1 cellular context compared by ENCODE assay signal in genomic region chr2:58240938-58241755, GRCh38.
TF ChIP-seq lines count a peak whose summit lies in the region.

FANCL (minus strand) TSS chr2:58241325; CDS start chr2:58241313, 12 bp downstream.

TF ChIP-seq in K562, 482 proteins besides CTCF, POLR2A, EP300 and RAD21 (continued from another document and continues in another):
- no peak for TF ChIP-seq RNF219 (CRISPR knock-in tag; IDR thresholded peaks at IDR 0.05)
- TF ChIP-seq TFE3 (CRISPR knock-in tag; IDR thresholded peaks at IDR 0.05), result no peak
- TF ChIP-seq NELFE (IDR thresholded peaks at IDR 0.05; ENCODE audit: insufficient read depth, insufficient read length), result no peak
- no peak for TF ChIP-seq ZNF76 (CRISPR knock-in tag; IDR thresholded peaks at IDR 0.05; ENCODE audit: borderline replicate concordance)
- TF ChIP-seq DEAF1 (CRISPR knock-in tag; IDR thresholded peaks at IDR 0.05), result no peak
- no peak for TF ChIP-seq NONO (IDR thresholded peaks at IDR 0.05; ENCODE audit: low read depth in 2 of 2, low read length in 1 of 2)
- no peak for TF ChIP-seq RFX1 (IDR thresholded peaks at IDR 0.05)
- TF ChIP-seq MTA2 (IDR thresholded peaks at IDR 0.05; ENCODE audit: low read depth), result no peak
- TF ChIP-seq SETDB1 (IDR thresholded peaks at IDR 0.05; ENCODE audit: low read length), result no peak
- no peak for TF ChIP-seq RBM25 (IDR thresholded peaks at IDR 0.05; ENCODE audit: low read depth, low read length, severe bottlenecking)
- TF ChIP-seq HMGXB4 (CRISPR knock-in tag; IDR thresholded peaks at IDR 0.05), result no peak
- TF ChIP-seq MECOM (CRISPR knock-in tag; IDR thresholded peaks at IDR 0.05), result no peak; the same call in 1 of the 2 replicates
- TF ChIP-seq ETV5 (CRISPR knock-in tag; IDR thresholded peaks at IDR 0.05; ENCODE audit: low read depth), result peak; percentile 90
- no peak for TF ChIP-seq ZNF354B (CRISPR knock-in tag; IDR thresholded peaks at IDR 0.05)
- peak; percentile 49; the same call in 1 of the 2 replicates for TF ChIP-seq MBD2 (IDR thresholded peaks at IDR 0.05; ENCODE audit: borderline replicate concordance, low read depth)
- no peak for TF ChIP-seq ATF4 (CRISPR knock-in tag; IDR thresholded peaks at IDR 0.05)
- peak; percentile 99 for TF ChIP-seq E2F8 (IDR thresholded peaks at IDR 0.05; ENCODE audit: low read depth, partially characterized antibody)
- TF ChIP-seq DNMT1 (IDR thresholded peaks at IDR 0.05), result no peak
- TF ChIP-seq ZNF316 (IDR thresholded peaks at IDR 0.05), result no peak
- no peak for TF ChIP-seq DIDO1 (tag; IDR thresholded peaks at IDR 0.05; ENCODE audit: low read depth)
- TF ChIP-seq IRF9 (tag; IDR thresholded peaks at IDR 0.05), result no peak
- no peak for TF ChIP-seq E4F1 (CRISPR knock-in tag; IDR thresholded peaks at IDR 0.05; ENCODE audit: borderline replicate concordance)
- no peak for TF ChIP-seq ATF1 (CRISPR knock-in tag; IDR thresholded peaks at IDR 0.05)
- TF ChIP-seq ATF1 (tag; IDR thresholded peaks at IDR 0.05), result peak; percentile 56
- peak; percentile 58; the same call in 1 of the 2 replicates for TF ChIP-seq CREB3 (tag; conservative IDR thresholded peaks at IDR 0.05; ENCODE audit: low read depth)
- peak; percentile 62 to 72 for TF ChIP-seq TRIM24 (IDR thresholded peaks at IDR 0.05)
- no peak for TF ChIP-seq ARID4B (CRISPR knock-in tag; IDR thresholded peaks at IDR 0.05)
- TF ChIP-seq RBM39 (optimal IDR thresholded peaks at IDR 0.05; ENCODE audit: low read depth, low read length), result no peak
- no peak for TF ChIP-seq U2AF1 (optimal IDR thresholded peaks at IDR 0.05; ENCODE audit: low read depth, low read length)
- no peak for TF ChIP-seq ZNF707 (CRISPR knock-in tag; conservative IDR thresholded peaks at IDR 0.05)
- TF ChIP-seq SPI1 (IDR thresholded peaks at IDR 0.05; ENCODE audit: borderline replicate concordance, low read depth, low read length), result 0 out of 2 replicates have a peak, but pooled peaks have one; percentile 18
- TF ChIP-seq ILK (tag; IDR thresholded peaks at IDR 0.05; ENCODE audit: borderline replicate concordance, low read depth), result no peak
- TF ChIP-seq TCF3 (CRISPR knock-in tag; IDR thresholded peaks at IDR 0.05), result no peak
- no peak for TF ChIP-seq PHB2 (IDR thresholded peaks at IDR 0.05; ENCODE audit: low read depth)
- no peak for TF ChIP-seq TARDBP (IDR thresholded peaks at IDR 0.05)
- no peak for TF ChIP-seq ZNF133 (CRISPR knock-in tag; IDR thresholded peaks at IDR 0.05)
- no peak for TF ChIP-seq NBN (IDR thresholded peaks at IDR 0.05; ENCODE audit: low read depth)
- no peak for TF ChIP-seq YBX1 (IDR thresholded peaks at IDR 0.05)
- no peak for TF ChIP-seq ZNF75A (CRISPR knock-in tag; IDR thresholded peaks at IDR 0.05)
- TF ChIP-seq BRCA1 (IDR thresholded peaks at IDR 0.05), result no peak
- no peak for TF ChIP-seq BRCA1 (CRISPR knock-in tag; IDR thresholded peaks at IDR 0.05)
- TF ChIP-seq CREB3L1 (IDR thresholded peaks at IDR 0.05; ENCODE audit: borderline replicate concordance, low read depth), result no peak
